In the genomic region with DNA sequence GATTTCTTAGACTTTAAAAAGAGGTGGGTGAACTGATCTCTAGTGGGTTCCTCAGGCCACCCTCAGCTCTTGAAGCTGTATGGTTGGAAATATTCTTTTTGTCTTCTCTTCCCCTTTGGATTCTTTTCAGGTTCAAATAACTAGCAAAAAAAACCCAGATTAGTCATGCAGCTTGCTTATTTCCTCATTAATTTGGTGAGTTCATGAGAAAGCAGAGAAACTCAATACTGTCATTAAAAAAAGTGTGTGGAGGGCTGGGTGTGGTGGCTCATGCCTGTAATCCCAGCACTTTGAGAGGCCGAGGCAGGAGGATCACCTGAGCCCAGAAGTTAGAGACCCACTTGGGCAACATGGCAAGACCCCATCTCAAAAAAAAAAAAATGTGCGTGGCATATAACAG, we compare ENCODE assay signal across 1 cellular context.
TF ChIP-seq lines count a peak whose summit lies in the region.

No MANE protein-coding gene starts in this region.

TF ChIP-seq in IMR-90, 13 proteins besides CTCF, POLR2A, EP300 and RAD21 (continued from another document):
- TF ChIP-seq CHD1 (IDR thresholded peaks at IDR 0.05; ENCODE audit: low read depth, low read length) (no peak), MAZ (IDR thresholded peaks at IDR 0.05; ENCODE audit: borderline replicate concordance, low read depth, low read length) (no peak), RCOR1 (IDR thresholded peaks at IDR 0.05; ENCODE audit: insufficient replicate concordance, low read length) (no peak)
- TF ChIP-seq, protein P1, sequence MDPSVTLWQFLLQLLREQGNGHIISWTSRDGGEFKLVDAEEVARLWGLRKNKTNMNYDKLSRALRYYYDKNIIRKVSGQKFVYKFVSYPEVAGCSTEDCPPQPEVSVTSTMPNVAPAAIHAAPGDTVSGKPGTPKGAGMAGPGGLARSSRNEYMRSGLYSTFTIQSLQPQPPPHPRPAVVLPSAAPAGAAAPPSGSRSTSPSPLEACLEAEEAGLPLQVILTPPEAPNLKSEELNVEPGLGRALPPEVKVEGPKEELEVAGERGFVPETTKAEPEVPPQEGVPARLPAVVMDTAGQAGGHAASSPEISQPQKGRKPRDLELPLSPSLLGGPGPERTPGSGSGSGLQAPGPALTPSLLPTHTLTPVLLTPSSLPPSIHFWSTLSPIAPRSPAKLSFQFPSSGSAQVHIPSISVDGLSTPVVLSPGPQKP (IDR thresholded peaks at IDR 0.05; ENCODE audit: borderline replicate concordance, low read depth, low read length): no peak
